Comparison of ENCODE assay signal across 22 cellular contexts in the genomic region with DNA sequence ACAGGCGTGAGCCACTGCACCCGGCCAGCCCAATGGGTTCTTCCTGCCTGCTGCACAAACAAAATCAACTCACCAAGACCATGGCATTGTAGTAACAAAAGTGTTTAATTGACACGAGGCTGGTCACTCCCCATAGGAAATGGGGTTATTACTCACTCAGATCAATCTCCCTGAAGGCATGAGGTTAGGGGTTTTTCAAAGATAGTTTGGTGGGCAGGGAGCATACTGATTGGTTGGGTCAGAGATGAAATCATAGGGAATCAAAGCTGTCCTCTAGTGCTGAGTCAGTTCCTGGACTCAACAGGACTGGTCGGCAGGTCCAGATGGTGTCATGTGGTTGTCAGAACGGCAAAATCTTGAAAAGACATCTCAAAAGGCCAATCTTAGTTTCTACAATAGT.
DNase-seq lines count a peak whose midpoint lies in the region; ATAC-seq and TF ChIP-seq lines count a peak whose summit lies in the region.
"Had no signal": no experiment of that assay in that cellular context is flagged by ENCODE, and none has a peak within 500 bp of the region (broad histone marks: within the 10 kb centered on the region; RNA-seq: fewer than 3 reads in every experiment).

No MANE protein-coding gene starts in this region.

- no peak for TF ChIP-seq CTCF in GM12865 (IDR thresholded peaks at IDR 0.05; ENCODE audit: insufficient read depth, low read depth, low read length, missing control alignments)
- no peak for TF ChIP-seq CTCF in mammary epithelial cell (conservative IDR thresholded peaks at IDR 0.05 in 1 of 2, IDR thresholded peaks at IDR 0.05 in 1 of 2; ENCODE audit: extremely low read depth in 1 of 2, insufficient read depth in 1 of 2, low read depth in 1 of 2, low read length in 2 of 2)
- no peak for TF ChIP-seq CTCF in osteoblast (IDR thresholded peaks at IDR 0.05; ENCODE audit: extremely low read depth, low read depth, low read length)

- 72% methylated on average over 5 of the region's 5 CpGs for WGBS in mammary epithelial cell (ENCODE audit: low coverage, missing lambda C conversion rate)
- 83% methylated on average over 5 of the region's 5 CpGs for WGBS in right cardiac atrium

- no peak overlapping the region for H3K9ac ChIP-seq in mammary epithelial cell (ENCODE audit: insufficient read depth, low read length)
- H3K9ac ChIP-seq: SK-N-SH had no signal

- peak; percentile 39 for DNase-seq in GM12865 (ENCODE audit: low read depth)
- DNase-seq in M059J (ENCODE audit: low read depth), result peak; percentile 85
- peak; percentile 79 for DNase-seq in mammary epithelial cell
- peak; percentile 26 for DNase-seq in osteoblast (ENCODE audit: insufficient read length, low spot score, missing footprints)
- DNase-seq in right cardiac atrium, result no peak
- DNase-seq in T-helper 2 cell, result no peak
- DNase-seq in activated CD8-positive, alpha-beta memory T cell treated with anti-CD3 and anti-CD28 coated beads, Interleukin-2, amount 50 U/mL, for 4 hours, result no peak
- DNase-seq: activated CD4-positive, alpha-beta T cell treated with anti-CD3 and anti-CD28 coated beads for 1 hour; activated effector memory CD4-positive, alpha-beta T cell treated with anti-CD3 and anti-CD28 coated beads, Interleukin-2, amount 50 U/mL, for 16 hours; amniotic stem cell; CD8-positive, alpha-beta T cell; DND-41; gastrocnemius medialis; left cardiac atrium; NCI-H526 treated with DMSO at 0.1 percent for 48 hours; PC-9; SK-N-SH; stimulated activated naive CD4-positive, alpha-beta T cell treated with Interleukin-2 at 50 U/mL for 16 hours; upper lobe of right lung had no signal

- no peaks in the 10 kb centered on the region for H3K4me1 ChIP-seq in mammary epithelial cell (ENCODE audit: insufficient read depth, low read length)
- no peaks in the 10 kb centered on the region for H3K4me1 ChIP-seq in osteoblast (ENCODE audit: insufficient read depth, low read length)
- H3K4me1 ChIP-seq in right cardiac atrium (ENCODE audit: control insufficient read depth, insufficient read depth, low read length), result peaks cover 5% of the 10 kb centered on the region
- H3K4me1 ChIP-seq: upper lobe of right lung had no signal

- H3K79me2 ChIP-seq in mammary epithelial cell (ENCODE audit: insufficient read depth, low read length) (no peaks in the 10 kb centered on the region), osteoblast (ENCODE audit: insufficient read depth, low read length) (no peaks in the 10 kb centered on the region)

- H3K9me3 ChIP-seq in mammary epithelial cell (replicated peaks; ENCODE audit: insufficient read depth, low read length), result no peaks in the 10 kb centered on the region
- no peaks in the 10 kb centered on the region for H3K9me3 ChIP-seq in osteoblast (ENCODE audit: low read depth, low read length)
- no peaks in the 10 kb centered on the region for H3K9me3 ChIP-seq in right cardiac atrium (ENCODE audit: control insufficient read depth, low read length)
- H3K9me3 ChIP-seq: gastrocnemius medialis, HAP-1, neutrophil, SK-N-SH, upper lobe of right lung had no signal

- H3K27ac ChIP-seq in mammary epithelial cell (ENCODE audit: insufficient read depth, low read depth, low read length) (no peak overlapping the region), osteoblast (ENCODE audit: low read depth, low read length) (no peak overlapping the region), right cardiac atrium (ENCODE audit: low read length) (no peak overlapping the region)
- H3K27ac ChIP-seq: gastrocnemius medialis, neutrophil, PC-9, upper lobe of right lung had no signal

- dilution Hi-C loops in mammary epithelial cell (cut with HindIII; ENCODE audit: low sequenced_read_pairs), result no loop called here

- BruUV-seq in mammary epithelial cell (replicated peaks; lab: Mats Ljungman, UMichigan), result no TSS peak

- H4K20me1 ChIP-seq in mammary epithelial cell (ENCODE audit: insufficient read depth, low read length) (no peaks in the 10 kb centered on the region), osteoblast (ENCODE audit: insufficient read depth, low read length) (no peaks in the 10 kb centered on the region)

- no peaks in the 10 kb centered on the region for H3K36me3 ChIP-seq in mammary epithelial cell (ENCODE audit: insufficient read depth, low read length)
- no peaks in the 10 kb centered on the region for H3K36me3 ChIP-seq in osteoblast (ENCODE audit: insufficient read depth, low read length)
- H3K36me3 ChIP-seq: gastrocnemius medialis, HAP-1, neutrophil, upper lobe of right lung had no signal

- H3K4me3 ChIP-seq in GM12865 (ENCODE audit: low read depth, low read length), result no peak overlapping the region
- H3K4me3 ChIP-seq in mammary epithelial cell (replicated peaks in 1 of 3; ENCODE audit: insufficient read depth in 1 of 3, low read depth in 2 of 3, low read length in 3 of 3), result no peak overlapping the region
- no peak overlapping the region for H3K4me3 ChIP-seq in osteoblast (ENCODE audit: insufficient read depth, low read length)
- no peak overlapping the region for H3K4me3 ChIP-seq in right cardiac atrium (ENCODE audit: low read length)
- H3K4me3 ChIP-seq: gastrocnemius medialis, HAP-1, PC-9, upper lobe of right lung had no signal

- H2AFZ ChIP-seq in mammary epithelial cell (ENCODE audit: low read depth, low read length) (peak overlapping the region; percentile 58), osteoblast (ENCODE audit: low read length) (no peak overlapping the region)
- H2AFZ ChIP-seq: PC-9 had no signal

- ATAC-seq in right cardiac atrium (no peak), GM18909 (IDR thresholded peaks at IDR 0.05; ENCODE audit: poor library complexity, unreplicated experiment) (no peak)
- ATAC-seq: CD8-positive, alpha-beta T cell; gastrocnemius medialis; left cardiac atrium; upper lobe of right lung had no signal

- in situ Hi-C loops in mammary epithelial cell (cut with MboI; ENCODE audit: low sequenced_read_pairs in 2 of 2), result no loop called here

- CTCF ChIA-PET in mammary epithelial cell (lab: Charles Lee; ENCODE audit: low non-redundant PET), result no interaction called here

- intact Hi-C loops in mammary epithelial cell (cut with micrococcal nuclease) (no loop called here), right cardiac atrium (cut with DNase I) (no loop called here)

- H3K27me3 ChIP-seq in mammary epithelial cell (ENCODE audit: insufficient read depth, low read length) (no peaks in the 10 kb centered on the region), osteoblast (ENCODE audit: insufficient read depth, low read length) (no peaks in the 10 kb centered on the region), right cardiac atrium (ENCODE audit: control insufficient read depth, insufficient read depth) (no peaks in the 10 kb centered on the region)
- H3K27me3 ChIP-seq: gastrocnemius medialis, neutrophil, upper lobe of right lung had no signal

- H3K4me2 ChIP-seq in mammary epithelial cell (ENCODE audit: insufficient read depth, low read depth, low read length), result no peak overlapping the region
- no peak overlapping the region for H3K4me2 ChIP-seq in osteoblast (ENCODE audit: insufficient read depth, low read length)
- H3K4me2 ChIP-seq: PC-9, SK-N-SH had no signal

Comparison
In these comparisons a context has a peak if more than half of its experiments do, and no peak if none do; other contexts are left out.
1. DNase-seq: peak in GM12865 (single experiment), M059J (single experiment), mammary epithelial cell (single experiment) and osteoblast (single experiment); none in right cardiac atrium (0 of 3), T-helper 2 cell (0 of 5) and activated CD8-positive, alpha-beta memory T cell treated with anti-CD3 and anti-CD28 coated beads, Interleukin-2, amount 50 U/mL, for 4 hours (single experiment).